Comparison of ENCODE assay signal across 1 cellular context in the genomic region with DNA sequence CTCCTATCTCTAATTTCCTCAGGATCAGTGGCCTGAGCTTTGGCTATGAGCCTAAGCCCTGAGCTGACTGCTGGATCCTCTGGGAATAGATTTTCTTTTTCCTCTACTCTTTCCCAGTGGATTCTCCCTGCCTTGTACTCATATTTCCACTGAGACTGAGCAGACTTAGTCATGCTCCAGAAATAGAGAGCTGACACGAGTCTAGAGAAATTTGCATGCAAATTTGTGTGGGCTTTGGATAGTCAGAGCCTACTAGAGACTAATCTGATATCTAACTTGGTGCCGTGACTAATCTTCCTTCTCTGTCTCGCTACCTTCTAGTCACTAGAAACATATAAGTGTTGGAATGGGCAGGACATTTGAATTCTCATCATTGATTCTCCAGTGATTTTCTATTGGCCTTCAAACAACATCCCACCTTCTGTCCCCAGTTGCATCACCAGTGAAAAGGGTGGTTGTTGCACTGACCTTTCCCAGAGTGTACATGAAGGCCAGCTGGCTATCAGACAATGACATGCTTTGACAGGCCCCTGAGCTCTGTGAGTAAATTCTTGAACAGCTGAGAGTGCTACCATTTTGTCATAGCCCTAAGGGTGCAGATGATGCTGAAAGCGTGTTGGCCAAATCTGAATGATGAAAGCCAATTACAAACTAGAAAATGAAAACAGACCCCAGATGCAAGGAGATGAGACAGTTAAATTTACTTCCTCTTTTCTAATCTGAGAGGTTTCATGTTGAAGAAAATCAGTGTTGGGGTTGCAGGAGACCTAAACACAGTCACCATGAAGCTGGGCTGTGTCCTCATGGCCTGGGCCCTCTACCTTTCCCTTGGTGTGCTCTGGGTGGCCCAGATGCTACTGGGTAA.
A peak's percentile ranks its signal among the peaks of the same experiment; 100 is the strongest.
TF ChIP-seq lines count a peak whose summit lies in the region.

Gene FCRLA (plus strand): TSS at position 747 of the 865 bp plus-strand sequence. CDS start 36 bp downstream, at position 783.

TF ChIP-seq in K562, 482 proteins besides CTCF, POLR2A, EP300 and RAD21 (continued from another document and continues in another):
- TF ChIP-seq ZKSCAN8 (CRISPR knock-in tag; IDR thresholded peaks at IDR 0.05) = no peak; the same call in 1 of the 2 replicates
- peak; percentile 70 for TF ChIP-seq CBFA2T3 (IDR thresholded peaks at IDR 0.05)
- TF ChIP-seq, protein P1, sequence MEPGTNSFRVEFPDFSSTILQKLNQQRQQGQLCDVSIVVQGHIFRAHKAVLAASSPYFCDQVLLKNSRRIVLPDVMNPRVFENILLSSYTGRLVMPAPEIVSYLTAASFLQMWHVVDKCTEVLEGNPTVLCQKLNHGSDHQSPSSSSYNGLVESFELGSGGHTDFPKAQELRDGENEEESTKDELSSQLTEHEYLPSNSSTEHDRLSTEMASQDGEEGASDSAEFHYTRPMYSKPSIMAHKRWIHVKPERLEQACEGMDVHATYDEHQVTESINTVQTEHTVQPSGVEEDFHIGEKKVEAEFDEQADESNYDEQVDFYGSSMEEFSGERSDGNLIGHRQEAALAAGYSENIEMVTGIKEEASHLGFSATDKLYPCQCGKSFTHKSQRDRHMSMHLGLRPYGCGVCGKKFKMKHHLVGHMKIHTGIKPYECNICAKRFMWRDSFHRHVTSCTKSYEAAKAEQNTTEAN (CRISPR knock-in tag; IDR thresholded peaks at IDR 0.05) = no peak
- no peak for TF ChIP-seq ZNF584 (CRISPR knock-in tag; IDR thresholded peaks at IDR 0.05; ENCODE audit: low read depth)
- TF ChIP-seq SMAD3 (CRISPR knock-in tag; conservative IDR thresholded peaks at IDR 0.05) = 0 out of 2 replicates have a peak, but pooled peaks have one; percentile 8
- no peak for TF ChIP-seq ILF3 (IDR thresholded peaks at IDR 0.05; ENCODE audit: borderline replicate concordance)
- no peak for TF ChIP-seq XRCC5 (IDR thresholded peaks at IDR 0.05; ENCODE audit: low read depth, low read length)
- TF ChIP-seq NCOR1 (IDR thresholded peaks at IDR 0.05) = no peak; the same call in 1 of the 2 replicates
- TF ChIP-seq SPI1 (IDR thresholded peaks at IDR 0.05; ENCODE audit: borderline replicate concordance, low read depth, low read length) = 0 out of 2 replicates have a peak, but pooled peaks have one; percentile 13
- TF ChIP-seq MGA (IDR thresholded peaks at IDR 0.05) = peak; percentile 31; the same call in 1 of the 2 replicates
- no peak for TF ChIP-seq SRSF7 (optimal IDR thresholded peaks at IDR 0.05; ENCODE audit: low read depth, low read length)
- no peak for TF ChIP-seq ZKSCAN3 (CRISPR knock-in tag; IDR thresholded peaks at IDR 0.05)
- no peak for TF ChIP-seq HMG20B (CRISPR knock-in tag; IDR thresholded peaks at IDR 0.05)
- no peak for TF ChIP-seq PATZ1 (CRISPR knock-in tag; IDR thresholded peaks at IDR 0.05; ENCODE audit: borderline replicate concordance)
- TF ChIP-seq, protein P2, sequence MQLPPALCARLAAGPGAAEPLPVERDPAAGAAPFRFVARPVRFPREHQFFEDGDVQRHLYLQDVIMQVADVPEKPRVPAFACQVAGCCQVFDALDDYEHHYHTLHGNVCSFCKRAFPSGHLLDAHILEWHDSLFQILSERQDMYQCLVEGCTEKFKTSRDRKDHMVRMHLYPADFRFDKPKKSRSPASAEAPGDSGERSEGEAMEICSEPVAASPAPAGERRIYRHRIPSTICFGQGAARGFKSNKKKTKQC (CRISPR knock-in tag; IDR thresholded peaks at IDR 0.05) = no peak
- TF ChIP-seq CHCHD3 (CRISPR knock-in tag; IDR thresholded peaks at IDR 0.05) = no peak
- no peak for TF ChIP-seq ZNF134 (CRISPR knock-in tag; conservative IDR thresholded peaks at IDR 0.05)
- no peak for TF ChIP-seq ZNF232 (CRISPR knock-in tag; IDR thresholded peaks at IDR 0.05)
- no peak for TF ChIP-seq CREBBP (IDR thresholded peaks at IDR 0.05; ENCODE audit: low read depth, low read length)
- no peak for TF ChIP-seq ZNF133 (CRISPR knock-in tag; IDR thresholded peaks at IDR 0.05)
- TF ChIP-seq MCM5 (IDR thresholded peaks at IDR 0.05; ENCODE audit: low read depth) = no peak
- TF ChIP-seq EP400 (IDR thresholded peaks at IDR 0.05) = peak; percentile 49; the same call in 1 of the 2 replicates
- TF ChIP-seq HSF4 (CRISPR knock-in tag; IDR thresholded peaks at IDR 0.05; ENCODE audit: borderline replicate concordance) = no peak
- TF ChIP-seq, protein P3, sequence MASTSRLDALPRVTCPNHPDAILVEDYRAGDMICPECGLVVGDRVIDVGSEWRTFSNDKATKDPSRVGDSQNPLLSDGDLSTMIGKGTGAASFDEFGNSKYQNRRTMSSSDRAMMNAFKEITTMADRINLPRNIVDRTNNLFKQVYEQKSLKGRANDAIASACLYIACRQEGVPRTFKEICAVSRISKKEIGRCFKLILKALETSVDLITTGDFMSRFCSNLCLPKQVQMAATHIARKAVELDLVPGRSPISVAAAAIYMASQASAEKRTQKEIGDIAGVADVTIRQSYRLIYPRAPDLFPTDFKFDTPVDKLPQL (IDR thresholded peaks at IDR 0.05; ENCODE audit: extremely low read depth, insufficient read length) = no peak
- TF ChIP-seq DACH1 (IDR thresholded peaks at IDR 0.05; ENCODE audit: partially characterized antibody) = peak; percentile 68
- no peak for TF ChIP-seq ZNF507 (tag; conservative IDR thresholded peaks at IDR 0.05)
- TF ChIP-seq KLF16 (IDR thresholded peaks at IDR 0.05) = 0 out of 2 replicates have a peak, but pooled peaks have one; percentile 18
- no peak for TF ChIP-seq SREBF2 (CRISPR knock-in tag; IDR thresholded peaks at IDR 0.05)
- TF ChIP-seq ZNF551 (CRISPR knock-in tag; IDR thresholded peaks at IDR 0.05) = no peak
- TF ChIP-seq BCL6 (CRISPR knock-in tag; IDR thresholded peaks at IDR 0.05) = no peak
- TF ChIP-seq L3MBTL2 (IDR thresholded peaks at IDR 0.05) = peak; percentile 56
- no peak for TF ChIP-seq ZNF277 (CRISPR knock-in tag; IDR thresholded peaks at IDR 0.05; ENCODE audit: borderline replicate concordance)
- no peak; the same call in 1 of the 2 replicates for TF ChIP-seq BACH1 (tag; IDR thresholded peaks at IDR 0.05)
- no peak for TF ChIP-seq TRIM28 (IDR thresholded peaks at IDR 0.05)
- TF ChIP-seq HDAC3 (IDR thresholded peaks at IDR 0.05; ENCODE audit: borderline replicate concordance, partially characterized antibody) = no peak
- TF ChIP-seq, protein P4, sequence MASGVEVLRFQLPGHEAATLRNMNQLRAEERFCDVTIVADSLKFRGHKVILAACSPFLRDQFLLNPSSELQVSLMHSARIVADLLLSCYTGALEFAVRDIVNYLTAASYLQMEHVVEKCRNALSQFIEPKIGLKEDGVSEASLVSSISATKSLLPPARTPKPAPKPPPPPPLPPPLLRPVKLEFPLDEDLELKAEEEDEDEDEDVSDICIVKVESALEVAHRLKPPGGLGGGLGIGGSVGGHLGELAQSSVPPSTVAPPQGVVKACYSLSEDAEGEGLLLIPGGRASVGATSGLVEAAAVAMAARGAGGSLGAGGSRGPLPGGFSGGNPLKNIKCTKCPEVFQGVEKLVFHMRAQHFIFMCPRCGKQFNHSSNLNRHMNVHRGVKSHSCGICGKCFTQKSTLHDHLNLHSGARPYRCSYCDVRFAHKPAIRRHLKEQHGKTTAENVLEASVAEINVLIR (CRISPR knock-in tag; IDR thresholded peaks at IDR 0.05) = no peak
- TF ChIP-seq PHB (CRISPR knock-in tag; IDR thresholded peaks at IDR 0.05) = no peak
- no peak for TF ChIP-seq SMARCB1 (IDR thresholded peaks at IDR 0.05; ENCODE audit: insufficient read length, low read depth)
